ENCODE assay signal across 20 cellular contexts in genomic region chr19:36891768-36892357, GRCh38.
DNase-seq lines count a peak whose midpoint lies in the region; ATAC-seq lines count a peak whose summit lies in the region.
"Had no signal": no experiment of that assay in that cellular context is flagged by ENCODE, and none has a peak within 500 bp of the region (broad histone marks: within the 10 kb centered on the region; RNA-seq: fewer than 3 reads in every experiment).

No MANE protein-coding gene starts in this region.

- ATAC-seq in HG02885 (IDR thresholded peaks at IDR 0.05; ENCODE audit: poor library complexity, unreplicated experiment) (no peak), HG03354 (IDR thresholded peaks at IDR 0.05; ENCODE audit: poor library complexity, severe bottlenecking, unreplicated experiment) (no peak)
- ATAC-seq: natural killer cell treated with Interleukin-12 subunit alpha and Interleukin-12 subunit beta and Interleukin-15 and Interleukin-18, amount 100 ng/mL, for 72 hours had no signal

- DNase-seq in RKO (ENCODE audit: low spot score): peak; percentile 42
- DNase-seq in stimulated activated naive CD4-positive, alpha-beta T cell treated with Interleukin-2 at 50 U/mL for 16 hours (lab: John Stamatoyannopoulos, UW): no peak
- DNase-seq: activated B cell treated with CpG ODN at 0.5 μM for 24 hours; activated CD4-positive, alpha-beta T cell treated with anti-CD3 and anti-CD28 coated beads, Interleukin-2, amount 50 U/mL, for 48 hours; activated CD8-positive, alpha-beta memory T cell treated with anti-CD3 and anti-CD28 coated beads, Interleukin-2, amount 50 U/mL, for 48 hours; activated naive CD8-positive, alpha-beta T cell treated with anti-CD3 and anti-CD28 coated beads for 36 hours; BE2C; DND-41; mesenchymal stem cell; NCI-H1092; NCI-H2029; NCI-H226; NCI-H774; Right ventricle myocardium superior; T1000 had no signal

- no peak overlapping the region for H3K27ac ChIP-seq in BLaER1
- no peak overlapping the region for H3K27ac ChIP-seq in iPS-20b (ENCODE audit: low read length)

- H3K36me3 ChIP-seq in BLaER1: peaks cover 90% of the 10 kb centered on the region
- peaks cover 36% of the 10 kb centered on the region for H3K36me3 ChIP-seq in iPS-20b (ENCODE audit: insufficient read depth, low read depth, low read length)

- H4K20me1 ChIP-seq in BLaER1: no peaks in the 10 kb centered on the region

- H3K4me2 ChIP-seq in BLaER1: no peak overlapping the region

- H3K4me1 ChIP-seq in BLaER1 (no peaks in the 10 kb centered on the region), iPS-20b (ENCODE audit: insufficient read depth, low read length) (no peaks in the 10 kb centered on the region)
- H3K4me1 ChIP-seq: BE2C had no signal

- no peaks in the 10 kb centered on the region for H3K27me3 ChIP-seq in BLaER1
- H3K27me3 ChIP-seq in iPS-20b (ENCODE audit: insufficient read depth, low read length): no peaks in the 10 kb centered on the region
- H3K27me3 ChIP-seq: BE2C had no signal

- H3K4me3 ChIP-seq in BLaER1 (peak overlapping the region; percentile 47), iPS-20b (ENCODE audit: low read length) (peak overlapping the region; percentile 42; the same call in 1 of the 2 replicates)

- H3K9me3 ChIP-seq in BLaER1 (peaks cover 100% of the 10 kb centered on the region), iPS-20b (ENCODE audit: insufficient read depth, low read depth, low read length) (peaks cover 91% of the 10 kb centered on the region)

- H3K9ac ChIP-seq in BLaER1: no peak overlapping the region
- no peak overlapping the region for H3K9ac ChIP-seq in iPS-20b (ENCODE audit: low read depth, low read length)
